Comparison of ENCODE assay signal across 14 cellular contexts in genomic region chr14:93024493-93024892, GRCh38.
"Had no signal": no experiment of that assay in that cellular context is flagged by ENCODE, and none has a peak within 500 bp of the region (broad histone marks: within the 10 kb centered on the region; RNA-seq: fewer than 3 reads in every experiment).

No MANE protein-coding gene starts in this region.

- H3K9me3 Mint-ChIP-seq: activated CD4-positive, alpha-beta memory T cell treated with anti-CD3 and anti-CD28 coated beads, Interleukin-2, amount 10 ng/mL, durations not matched to agents 7 days and 5 days; memory B cell; natural killer cell; T-helper 1 cell treated with Interleukin-12 subunit alpha and Interleukin-12 subunit beta and Interleukin-4 antibody, amounts not matched to agents 30 μg/mL and 1 μg/mL, for 36 hours had no signal

- H3K27me3 ChIP-seq: esophagus muscularis mucosa, right lobe of liver, transverse colon had no signal

- H3K36me3 ChIP-seq: esophagus muscularis mucosa, right lobe of liver, transverse colon had no signal

- ATAC-seq: left ventricle myocardium superior, natural killer cell, right lobe of liver had no signal

- H3K4me3 ChIP-seq: esophagus muscularis mucosa, right lobe of liver, transverse colon had no signal

- H3K9me3 ChIP-seq: esophagus muscularis mucosa, right lobe of liver, transverse colon had no signal

- H3K27ac ChIP-seq: right lobe of liver, transverse colon had no signal

- H3K27ac Mint-ChIP-seq: activated CD4-positive, alpha-beta memory T cell treated with anti-CD3 and anti-CD28 coated beads, Interleukin-2, amount 10 ng/mL, durations not matched to agents 7 days and 5 days; T-helper 1 cell treated with Interleukin-12 subunit alpha and Interleukin-12 subunit beta and Interleukin-4 antibody, amounts not matched to agents 30 μg/mL and 1 μg/mL, for 36 hours had no signal

- DNase-seq: activated CD4-positive, alpha-beta memory T cell treated with anti-CD3 and anti-CD28 coated beads, Interleukin-2, amount 10 ng/mL, durations not matched to agents 7 days and 5 days; activated CD4-positive, alpha-beta T cell treated with anti-CD3 and anti-CD28 coated beads for 4 hours; activated naive CD4-positive, alpha-beta T cell; caudate nucleus; hypothalamus; kidney; left ventricle myocardium superior; natural killer cell; occipital lobe; right lobe of liver; transverse colon had no signal

- H3K4me3 Mint-ChIP-seq: activated CD4-positive, alpha-beta memory T cell treated with anti-CD3 and anti-CD28 coated beads, Interleukin-2, amount 10 ng/mL, durations not matched to agents 7 days and 5 days; memory B cell; natural killer cell; T-helper 1 cell treated with Interleukin-12 subunit alpha and Interleukin-12 subunit beta and Interleukin-4 antibody, amounts not matched to agents 30 μg/mL and 1 μg/mL, for 36 hours had no signal

- H3K27me3 Mint-ChIP-seq: activated CD4-positive, alpha-beta memory T cell treated with anti-CD3 and anti-CD28 coated beads, Interleukin-2, amount 10 ng/mL, durations not matched to agents 7 days and 5 days; memory B cell had no signal

- H3K36me3 Mint-ChIP-seq: natural killer cell had no signal
